Comparison of ENCODE assay signal across 18 cellular contexts in the genomic region with DNA sequence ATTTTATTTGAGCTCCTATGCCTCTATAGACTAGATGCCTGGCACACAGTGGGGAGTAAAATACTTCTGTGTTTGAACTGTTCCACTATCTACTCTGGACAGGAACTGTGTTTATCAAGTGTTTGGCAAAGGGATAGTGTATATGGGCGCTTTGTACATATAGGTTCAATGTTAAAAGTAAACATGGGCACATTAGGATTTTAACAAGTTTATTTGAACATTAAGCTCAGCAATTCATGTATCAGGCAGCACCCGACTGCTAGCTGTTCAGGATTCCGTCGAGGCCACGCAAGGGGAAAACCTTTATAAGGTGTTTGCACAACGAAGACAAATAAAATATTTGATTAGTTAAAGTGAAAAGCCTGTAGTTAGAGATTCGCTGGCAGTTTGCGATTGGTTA. TPM values are rescaled to one million over a fixed set of nuclear protein-coding genes. Genes with fewer than 3 reads are reported as not detected.
A peak's percentile ranks its signal among the peaks of the same experiment; 100 is the strongest.
DNase-seq lines count a peak whose midpoint lies in the region; ATAC-seq and TF ChIP-seq lines count a peak whose summit lies in the region.
"Had no signal": no experiment of that assay in that cellular context is flagged by ENCODE, and none has a peak within 500 bp of the region (broad histone marks: within the 10 kb centered on the region; RNA-seq: fewer than 3 reads in every experiment).

No MANE protein-coding gene starts in this region.

- H2BK120ac ChIP-seq in mesenchymal stem cell (ENCODE audit: low read depth, low read length), result no peak overlapping the region

- no peak for TF ChIP-seq POLR2A in body of pancreas (IDR thresholded peaks at IDR 0.05)

- POLR2A ChIA-PET in naive thymus-derived CD8-positive, alpha-beta T cell (lab: Charles Lee), result no interaction called here

- H4K91ac ChIP-seq in mesenchymal stem cell (ENCODE audit: low read length), result no peak overlapping the region

- H4K20me1 ChIP-seq in neural progenitor cell (ENCODE audit: low read depth), result no peaks in the 10 kb centered on the region

- ATAC-seq in body of pancreas, result peak; percentile 38
- ATAC-seq in naive thymus-derived CD8-positive, alpha-beta T cell, result no peak
- no peak for ATAC-seq in HG02623 (IDR thresholded peaks at IDR 0.05; ENCODE audit: unreplicated experiment)

- H3K27me3 Mint-ChIP-seq in neural progenitor cell (ENCODE audit: insufficient read depth, low read depth), result peaks cover 11% of the 10 kb centered on the region
- H3K27me3 Mint-ChIP-seq in naive thymus-derived CD8-positive, alpha-beta T cell, result peaks cover 0 to 3% (median 0%) of the 10 kb centered on the region in 5 donors
- H3K27me3 Mint-ChIP-seq: stimulated activated naive CD8-positive, alpha-beta T cell treated with anti-CD3 and anti-CD28 coated beads, Interleukin-15, Interleukin-2, amounts not matched to agents 100 ng/mL and 50 ng/mL, for 24 hours had no signal

- no peaks in the 10 kb centered on the region for H3K27me3 ChIP-seq in body of pancreas
- H3K27me3 ChIP-seq in neural progenitor cell, result no peaks in the 10 kb centered on the region
- no peaks in the 10 kb centered on the region for H3K27me3 ChIP-seq in mesenchymal stem cell (ENCODE audit: control insufficient read depth in 1 of 2, insufficient read depth in 1 of 2, low read length in 2 of 2)
- H3K27me3 ChIP-seq: adrenal gland had no signal

- H3K9me3 ChIP-seq in body of pancreas (no peaks in the 10 kb centered on the region), neural progenitor cell (ENCODE audit: low read depth) (no peaks in the 10 kb centered on the region), mesenchymal stem cell (ENCODE audit: control insufficient read depth, low read length) (no peaks in the 10 kb centered on the region)
- H3K9me3 ChIP-seq: adrenal gland, HAP-1, left ventricle myocardium inferior had no signal

- no peaks in the 10 kb centered on the region for H3K36me3 Mint-ChIP-seq in neural progenitor cell
- no peaks in the 10 kb centered on the region for H3K36me3 Mint-ChIP-seq in naive thymus-derived CD8-positive, alpha-beta T cell

- no peak overlapping the region for H2BK12ac ChIP-seq in mesenchymal stem cell (ENCODE audit: low read length in 2 of 2)

- no peak overlapping the region for H3K23ac ChIP-seq in mesenchymal stem cell (ENCODE audit: low read length in 2 of 2)

- H3K14ac ChIP-seq in mesenchymal stem cell (ENCODE audit: low read length in 2 of 2), result no peak overlapping the region

- no peak overlapping the region for H2BK15ac ChIP-seq in mesenchymal stem cell (ENCODE audit: low read depth, poor library complexity, severe bottlenecking)

- H2AFZ ChIP-seq in neural progenitor cell (replicated peaks) (no peak overlapping the region), mesenchymal stem cell (ENCODE audit: low read depth, low read length) (no peak overlapping the region)

- DNase-seq in NCI-H146 treated with DMSO at 0.1 percent for 48 hours (lab: John Stamatoyannopoulos, UW; ENCODE audit: unreplicated experiment) (peak; percentile 36), body of pancreas (peak; percentile 37 to 61 (median 50)), neural progenitor cell (ENCODE audit: low spot score) (no peak), NCI-H187 treated with DMSO at 0.1 percent for 48 hours (lab: John Stamatoyannopoulos, UW) (no peak), mesenchymal stem cell (no peak)
- DNase-seq in naive thymus-derived CD8-positive, alpha-beta T cell, result no peak
- DNase-seq: activated CD4-positive, alpha-beta T cell treated with anti-CD3 and anti-CD28 coated beads for 48 hours; activated CD8-positive, alpha-beta memory T cell treated with anti-CD3 and anti-CD28 coated beads, Interleukin-2, amount 50 U/mL, for 48 hours; activated effector memory CD4-positive, alpha-beta T cell treated with anti-CD3 and anti-CD28 coated beads, Interleukin-2, amount 50 U/mL, for 16 hours; adrenal gland; left ventricle myocardium inferior; NCI-H1436; NCI-H774; stimulated activated CD4-positive, alpha-beta T cell treated with anti-CD3 and anti-CD28 coated beads, Interleukin-2, amount 100 ng/mL, for 24 hours had no signal

- no peaks in the 10 kb centered on the region for H3K9me3 Mint-ChIP-seq in neural progenitor cell
- H3K9me3 Mint-ChIP-seq in naive thymus-derived CD8-positive, alpha-beta T cell, result no peaks in the 10 kb centered on the region
- H3K9me3 Mint-ChIP-seq: stimulated activated naive CD8-positive, alpha-beta T cell treated with anti-CD3 and anti-CD28 coated beads, Interleukin-15, Interleukin-2, amounts not matched to agents 100 ng/mL and 50 ng/mL, for 24 hours had no signal

- no peak overlapping the region for H2BK5ac ChIP-seq in mesenchymal stem cell (ENCODE audit: low read depth, low read length, poor library complexity, severe bottlenecking)

- TF ChIP-seq CTCF in C4-2B (conservative IDR thresholded peaks at IDR 0.05), result no peak
- no peak for TF ChIP-seq CTCF in body of pancreas (IDR thresholded peaks at IDR 0.05)
- no peak for TF ChIP-seq CTCF in neural progenitor cell (IDR thresholded peaks at IDR 0.05)

- no peak overlapping the region for H4K8ac ChIP-seq in mesenchymal stem cell (ENCODE audit: low read length)

- H3K4me2 ChIP-seq in neural progenitor cell (no peak overlapping the region), mesenchymal stem cell (ENCODE audit: low read length, poor library complexity, severe bottlenecking) (no peak overlapping the region)

- no peaks in the 10 kb centered on the region for H3K79me2 ChIP-seq in neural progenitor cell (ENCODE audit: low read depth)

- H3K36me3 ChIP-seq in body of pancreas (replicated peaks in 1 of 2; ENCODE audit: insufficient read depth in 1 of 2, low read depth in 2 of 2) (no peaks in the 10 kb centered on the region), neural progenitor cell (no peaks in the 10 kb centered on the region), mesenchymal stem cell (ENCODE audit: control insufficient read depth in 1 of 2, insufficient read depth in 2 of 2, low read depth in 1 of 2, low read length in 2 of 2) (no peaks in the 10 kb centered on the region)
- H3K36me3 ChIP-seq: adrenal gland, HAP-1, left ventricle myocardium inferior had no signal

- H3F3A ChIP-seq in neural progenitor cell (ENCODE audit: low read depth), result no peaks in the 10 kb centered on the region

- intact Hi-C loops in body of pancreas (cut with DNase I), result no loop called here

- H3K4me1 Mint-ChIP-seq in neural progenitor cell, result peaks cover 51% of the 10 kb centered on the region
- no peaks in the 10 kb centered on the region for H3K4me1 Mint-ChIP-seq in naive thymus-derived CD8-positive, alpha-beta T cell

- H3K4me3 Mint-ChIP-seq in neural progenitor cell, result no peak overlapping the region
- H3K4me3 Mint-ChIP-seq in naive thymus-derived CD8-positive, alpha-beta T cell, result no peak overlapping the region
- H3K4me3 Mint-ChIP-seq: stimulated activated naive CD8-positive, alpha-beta T cell treated with anti-CD3 and anti-CD28 coated beads, Interleukin-15, Interleukin-2, amounts not matched to agents 100 ng/mL and 50 ng/mL, for 24 hours had no signal

- H3K9ac ChIP-seq in neural progenitor cell (no peak overlapping the region), mesenchymal stem cell (ENCODE audit: low read length) (no peak overlapping the region)

- WGBS in body of pancreas, 2 donors, result 11 to 17% methylated on average over 8 of the region's 8 CpGs
- 89% methylated on average over 8 of the region's 8 CpGs for WGBS in mesenchymal stem cell

- peak overlapping the region; percentile 84 for H3K27ac Mint-ChIP-seq in neural progenitor cell
- no peak overlapping the region for H3K27ac Mint-ChIP-seq in naive thymus-derived CD8-positive, alpha-beta T cell
- H3K27ac Mint-ChIP-seq: stimulated activated naive CD8-positive, alpha-beta T cell treated with anti-CD3 and anti-CD28 coated beads, Interleukin-15, Interleukin-2, amounts not matched to agents 100 ng/mL and 50 ng/mL, for 24 hours had no signal

- H3K27ac ChIP-seq in C4-2B, result peak overlapping the region; percentile 89
- H3K27ac ChIP-seq in body of pancreas, result peak overlapping the region; percentile 12 to 68 (median 54)
- no peak overlapping the region for H3K27ac ChIP-seq in neural progenitor cell
- no peak overlapping the region for H3K27ac ChIP-seq in mesenchymal stem cell (ENCODE audit: low read length, poor library complexity, severe bottlenecking)
- H3K27ac ChIP-seq: adrenal gland, left ventricle myocardium inferior had no signal

- H3K79me1 ChIP-seq in mesenchymal stem cell (replicated peaks; ENCODE audit: low read length, poor library complexity, severe bottlenecking), result no peaks in the 10 kb centered on the region

- no peak overlapping the region for H3K4ac ChIP-seq in mesenchymal stem cell (ENCODE audit: low read depth in 1 of 2, low read length in 2 of 2)

- peaks cover 47% of the 10 kb centered on the region for H3K4me1 ChIP-seq in body of pancreas
- H3K4me1 ChIP-seq in neural progenitor cell, result peaks cover 12% of the 10 kb centered on the region
- H3K4me1 ChIP-seq in mesenchymal stem cell (ENCODE audit: control insufficient read depth, insufficient read depth, low read depth, low read length), result peaks cover 33% of the 10 kb centered on the region
- H3K4me1 ChIP-seq: adrenal gland had no signal

- no peak overlapping the region for H3K18ac ChIP-seq in mesenchymal stem cell (ENCODE audit: low read depth in 1 of 2, low read length in 2 of 2)

- H2AK5ac ChIP-seq in mesenchymal stem cell (ENCODE audit: low read length, severe bottlenecking), result no peak overlapping the region

- H3K4me3 ChIP-seq in body of pancreas (no peak overlapping the region), neural progenitor cell (no peak overlapping the region), mesenchymal stem cell (ENCODE audit: insufficient read depth in 1 of 2, low read depth in 1 of 2, low read length in 2 of 2) (no peak overlapping the region)
- H3K4me3 ChIP-seq: adrenal gland, HAP-1, left ventricle myocardium inferior had no signal

RNA-seq across cellular contexts. Expression of gene ROCK2, which starts 43.4 kb away (rescaled TPM):
- total RNA-seq in body of pancreas, result 10 to 100 TPM; 24.4 to 32.3 TPM
- total RNA-seq in neural progenitor cell (ENCODE audit: low replicate concordance), result 22.3 and 36.1 TPM in 2 replicates
- polyA plus RNA-seq in mesenchymal stem cell (2013, experiment 1 of 2), result 27.3 TPM
- polyA plus RNA-seq in mesenchymal stem cell (2013, experiment 2 of 2), result 25.6 TPM
- 10 to 100 TPM; 19.3 to 23.9 TPM for total RNA-seq in naive thymus-derived CD8-positive, alpha-beta T cell
- 1 to 10 TPM; 6.1 to 7.6 (median 7.1) TPM for polyA plus RNA-seq in naive thymus-derived CD8-positive, alpha-beta T cell

Comparison
In these comparisons a context has a peak if more than half of its experiments do, and no peak if none do; other contexts are left out.
1. H3K27ac ChIP-seq: peak in C4-2B (single experiment) and body of pancreas (4 of 4); none in neural progenitor cell (single experiment) and mesenchymal stem cell (single experiment).
2. DNase-seq: peak in NCI-H146 treated with DMSO at 0.1 percent for 48 hours (single experiment) and body of pancreas (4 of 4); none in neural progenitor cell (single experiment), NCI-H187 treated with DMSO at 0.1 percent for 48 hours (single experiment), mesenchymal stem cell (single experiment) and naive thymus-derived CD8-positive, alpha-beta T cell (0 of 10).